ENCODE assay signal across 12 cellular contexts in the genomic region with DNA sequence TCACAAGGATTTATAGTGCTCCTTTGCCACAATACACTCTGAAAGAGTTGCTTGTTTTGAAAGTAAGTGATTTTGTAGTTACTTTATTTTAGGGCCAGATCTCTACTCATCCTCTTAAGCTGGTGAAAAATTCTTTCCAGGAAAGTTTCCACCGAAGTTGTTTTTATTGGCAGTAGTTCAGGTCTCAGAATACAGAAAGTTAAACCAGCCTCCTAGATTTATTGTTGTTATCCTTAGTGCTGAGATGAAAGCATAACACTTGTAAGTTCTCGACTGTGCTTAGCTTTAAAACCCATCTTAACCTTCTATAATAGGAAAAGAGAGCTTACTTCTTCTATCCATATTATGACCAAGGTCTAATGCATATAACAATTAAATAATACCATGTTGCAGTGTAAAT. TPM values are rescaled to one million over a fixed set of nuclear protein-coding genes. Genes with fewer than 3 reads are reported as not detected.
DNase-seq lines count a peak whose midpoint lies in the region; ATAC-seq and TF ChIP-seq lines count a peak whose summit lies in the region.
"Had no signal": no experiment of that assay in that cellular context is flagged by ENCODE, and none has a peak within 500 bp of the region (broad histone marks: within the 10 kb centered on the region; RNA-seq: fewer than 3 reads in every experiment).

No MANE protein-coding gene starts in this region.

- POLR2A ChIA-PET in MCF 10A (lab: Yijun Ruan, JAX) = interaction anchor here (0.6 to 1.4 kb wide), 7 partner anchors 10 to 401 kb away, joined by 3 to 5 read pairs (median 4); no protein-coding TSS in a partner anchor

- H3K27me3 ChIP-seq in breast epithelium (no peaks in the 10 kb centered on the region), tibial artery (no peaks in the 10 kb centered on the region)

- no TSS peak for BruUV-seq in MCF 10A (replicated peaks; lab: Mats Ljungman, UMichigan)

- H3K9me3 ChIP-seq in breast epithelium (no peaks in the 10 kb centered on the region), tibial artery (no peaks in the 10 kb centered on the region)

- H3K4me1 ChIP-seq in breast epithelium (peaks cover 4 to 19% of the 10 kb centered on the region in 2 donors), tibial artery (peaks cover 0 to 42% (median 23%) of the 10 kb centered on the region in 4 donors)

- TF ChIP-seq CTCF in MCF 10A (IDR thresholded peaks at IDR 0.05; ENCODE audit: unreplicated experiment) = no peak
- TF ChIP-seq CTCF in breast epithelium (IDR thresholded peaks at IDR 0.05) = no peak
- TF ChIP-seq CTCF in astrocyte of the spinal cord (IDR thresholded peaks at IDR 0.05; ENCODE audit: low read depth, low read length) = no peak
- no peak for TF ChIP-seq CTCF in tibial artery (IDR thresholded peaks at IDR 0.05)
- no peak for TF ChIP-seq CTCF in progenitor cell of endocrine pancreas (IDR thresholded peaks at IDR 0.05; ENCODE audit: unreplicated experiment)

- H3K36me3 Mint-ChIP-seq in MCF 10A (ENCODE audit: insufficient read depth, unreplicated experiment) (peaks cover 14% of the 10 kb centered on the region), progenitor cell of endocrine pancreas (ENCODE audit: insufficient read depth) (peaks cover 4% of the 10 kb centered on the region)

- in situ Hi-C loops in astrocyte of the spinal cord (cut with HindIII; ENCODE audit: low sequenced_read_pairs) = no loop called here

- H3K36me3 ChIP-seq in breast epithelium (no peaks in the 10 kb centered on the region), tibial artery (peaks cover 0 to 10% (median 5%) of the 10 kb centered on the region in 3 donors)

- no peak overlapping the region for H3K4me3 Mint-ChIP-seq in MCF 10A (ENCODE audit: unreplicated experiment)
- no peak overlapping the region for H3K4me3 Mint-ChIP-seq in progenitor cell of endocrine pancreas (ENCODE audit: low read depth)

- ATAC-seq in GM21825 (IDR thresholded peaks at IDR 0.05; ENCODE audit: unreplicated experiment) (no peak), HG03342 (IDR thresholded peaks at IDR 0.05; ENCODE audit: unreplicated experiment) (no peak)
- ATAC-seq: HepG2 had no signal

- peak; percentile 70 for DNase-seq in MCF 10A (ENCODE audit: unreplicated experiment)
- DNase-seq in breast epithelium (ENCODE audit: low spot score in 2 of 2) = no peak
- DNase-seq in astrocyte of the spinal cord (ENCODE audit: low read depth, low spot score) = peak; percentile 93
- peak; percentile 73 for DNase-seq in kidney glomerular epithelial cell (lab: John Stamatoyannopoulos, UW)
- DNase-seq in tibial artery = no peak
- DNase-seq in progenitor cell of endocrine pancreas (ENCODE audit: low spot score, unreplicated experiment) = no peak
- DNase-seq: 8988T, DND-41, NCI-H187 treated with DMSO at 0.1 percent for 48 hours had no signal

- H3K9me3 Mint-ChIP-seq in MCF 10A (ENCODE audit: unreplicated experiment) (no peaks in the 10 kb centered on the region), progenitor cell of endocrine pancreas (ENCODE audit: low read depth) (no peaks in the 10 kb centered on the region)

- H3K27ac Mint-ChIP-seq in MCF 10A (ENCODE audit: low read depth, unreplicated experiment) = no peak overlapping the region
- H3K27ac Mint-ChIP-seq in progenitor cell of endocrine pancreas = no peak overlapping the region

- H3K4me3 ChIP-seq in breast epithelium (no peak overlapping the region), astrocyte of the spinal cord (ENCODE audit: low read depth, low read length) (no peak overlapping the region), tibial artery (no peak overlapping the region)

- CTCF ChIA-PET in MCF 10A (lab: Yijun Ruan, JAX) = interaction anchor here (0.6 to 1.2 kb wide), 4 partner anchors 8 to 69 kb away, joined by 3 to 4 read pairs (median 3); no protein-coding TSS in a partner anchor

- H3K27me3 Mint-ChIP-seq in MCF 10A (ENCODE audit: insufficient read depth, unreplicated experiment) (no peaks in the 10 kb centered on the region), progenitor cell of endocrine pancreas (no peaks in the 10 kb centered on the region)

- H3K4me1 Mint-ChIP-seq in MCF 10A (ENCODE audit: insufficient read depth, unreplicated experiment) (peaks cover 27% of the 10 kb centered on the region), progenitor cell of endocrine pancreas (ENCODE audit: low read depth) (no peaks in the 10 kb centered on the region)

- TF ChIP-seq POLR2A in breast epithelium (IDR thresholded peaks at IDR 0.05) = no peak

- intact Hi-C loops in MCF 10A (cut with micrococcal nuclease) (no loop called here), breast epithelium (cut with DNase I; ENCODE audit: low total_unique reads) (no loop called here), tibial artery (cut with DNase I; ENCODE audit: low total_unique reads) (no loop called here)

- H3K27ac ChIP-seq in breast epithelium = peak overlapping the region in 1 of 2 donors; percentile 16
- peak overlapping the region; percentile 24 to 28 for H3K27ac ChIP-seq in tibial artery

RNA-seq across cellular contexts. Expression of a gene that starts 5.5 kb away (rescaled TPM):
- total RNA-seq in MCF 10A (2022) = 31.2 and 35.0 TPM in 2 replicates
- 10 to 100 TPM; 22.3 to 38.1 (median 23.2) TPM for total RNA-seq in breast epithelium
- 49.7 and 51.7 TPM in 2 replicates for total RNA-seq in progenitor cell of endocrine pancreas

RNA-seq across cellular contexts. Expression of a gene that starts 5.9 kb away (rescaled TPM):
- 96.6 and 98.6 TPM in 2 replicates for total RNA-seq in MCF 10A (2022)
- total RNA-seq in breast epithelium = 10 to 100 TPM; 27.2 to 50.8 (median 40.0) TPM
- total RNA-seq in progenitor cell of endocrine pancreas = 20.7 and 24.4 TPM in 2 replicates

Comparison
In these comparisons a context has a peak if more than half of its experiments do, and no peak if none do; other contexts are left out.
1. DNase-seq: peak in MCF 10A (single experiment), astrocyte of the spinal cord (single experiment) and kidney glomerular epithelial cell (single experiment); none in breast epithelium (0 of 2), tibial artery (0 of 2) and progenitor cell of endocrine pancreas (single experiment).